Comparison of ENCODE assay signal across 26 cellular contexts in genomic region chr7:112501958-112502503, GRCh38. TPM values are rescaled to one million over a fixed set of nuclear protein-coding genes. Genes with fewer than 3 reads are reported as not detected.
DNase-seq lines count a peak whose midpoint lies in the region; ATAC-seq, FAIRE-seq and TF ChIP-seq lines count a peak whose summit lies in the region.
"Had no signal": no experiment of that assay in that cellular context is flagged by ENCODE, and none has a peak within 500 bp of the region (broad histone marks: within the 10 kb centered on the region; RNA-seq: fewer than 3 reads in every experiment).

No MANE protein-coding gene starts in this region.

- intact Hi-C loops in HepG2 (cut with micrococcal nuclease; ENCODE audit: unreplicated experiment) (no loop called here), right lobe of liver (cut with DNase I) (no loop called here), ascending aorta (cut with DNase I) (no loop called here)

- no peak overlapping the region for H3K14ac ChIP-seq in neuronal stem cell (ENCODE audit: low read length)

- no peaks in the 10 kb centered on the region for H3K79me1 ChIP-seq in neuronal stem cell (ENCODE audit: low read depth, low read length)

- no peak overlapping the region for H2BK120ac ChIP-seq in neuronal stem cell (ENCODE audit: low read depth, low read length)

- no peak for FAIRE-seq in HepG2 (lab: Jason Lieb, UNC)
- FAIRE-seq: GM12891, K562 had no signal

- H3K9me2 ChIP-seq in hepatocyte (replicated peaks; ENCODE audit: insufficient read depth): no peaks in the 10 kb centered on the region

- no peak overlapping the region for H3K4me2 ChIP-seq in HepG2 (ENCODE audit: low read depth, low read length)
- H3K4me2 ChIP-seq in hepatocyte: no peak overlapping the region
- H3K4me2 ChIP-seq in neuronal stem cell (ENCODE audit: insufficient read depth, low read length, poor library complexity, severe bottlenecking): no peak overlapping the region

- no peaks in the 10 kb centered on the region for H3K79me2 ChIP-seq in HepG2 (ENCODE audit: insufficient read depth, low read length)
- no peaks in the 10 kb centered on the region for H3K79me2 ChIP-seq in hepatocyte

- no peak for TF ChIP-seq EP300 in HepG2 (IDR thresholded peaks at IDR 0.05; ENCODE audit: low read depth in 2 of 2, low read length in 2 of 2)
- no peak for TF ChIP-seq EP300 in HepG2 (CRISPR knock-in tag; IDR thresholded peaks at IDR 0.05; ENCODE audit: borderline replicate concordance)

- whole genome bisulfite sequencing in HepG2 (ENCODE audit: low lambda C conversion rate): 25% methylated on average over 7 of the region's 7 CpGs
- 55% methylated on average over 7 of the region's 7 CpGs for WGBS in right lobe of liver (ENCODE audit: insufficient coverage, low coverage, low lambda C conversion rate, missing lambda C conversion rate)
- 62% methylated on average over 7 of the region's 7 CpGs for WGBS in hepatocyte (ENCODE audit: low lambda C conversion rate, missing lambda C conversion rate)
- WGBS in neuronal stem cell (ENCODE audit: extremely low coverage in 2 of 2, insufficient read length in 2 of 2, insufficient replicate concordance in 1 of 2), 2 donors: no CpG with 5 or more reads among the region's 7 CpGs

- CTCF ChIA-PET in HepG2 (lab: Yijun Ruan, JAX; ENCODE audit: low intra/inter-chr PET ratio, low total read pairs): no interaction called here

- H4K8ac ChIP-seq in neuronal stem cell (ENCODE audit: low read depth, low read length): no peak overlapping the region

- no TSS peak for BruUV-seq in HepG2 (replicated peaks; lab: Mats Ljungman, UMichigan)

- H3K4ac ChIP-seq in neuronal stem cell (ENCODE audit: low read length): no peak overlapping the region

- no peak overlapping the region for H4K91ac ChIP-seq in neuronal stem cell (ENCODE audit: low read depth, low read length, poor library complexity)

- no peak for ATAC-seq in HepG2
- ATAC-seq in right lobe of liver: no peak
- no peak for ATAC-seq in left lobe of liver
- ATAC-seq: CD8-positive, alpha-beta T cell; K562 had no signal

- no peak overlapping the region for H3K18ac ChIP-seq in neuronal stem cell (ENCODE audit: low read length)

- no peak overlapping the region for H2BK12ac ChIP-seq in neuronal stem cell (ENCODE audit: low read length)

- POLR2A ChIA-PET in HepG2 (lab: Yijun Ruan, JAX): no interaction called here

- H4K20me1 ChIP-seq in HepG2 (ENCODE audit: insufficient read depth, low read length) (no peaks in the 10 kb centered on the region), hepatocyte (ENCODE audit: insufficient read depth, poor library complexity, severe bottlenecking) (no peaks in the 10 kb centered on the region)

- DNase-seq in HepG2 (ENCODE audit: low spot score): no peak
- DNase-seq in right lobe of liver: no peak
- no peak for DNase-seq in hepatocyte (ENCODE audit: low spot score)
- no peak for DNase-seq in neuronal stem cell (ENCODE audit: low spot score)
- DNase-seq in activated gamma-delta T cell treated with Interleukin-2 at 50 U/mL for 16 hours: no peak
- DNase-seq in RKO (ENCODE audit: low spot score): no peak
- no peak for DNase-seq in ascending aorta (ENCODE audit: low spot score in 2 of 2)
- DNase-seq in left lobe of liver (ENCODE audit: low spot score): no peak
- DNase-seq: Caco-2; CD8-positive, alpha-beta T cell; DMS79; GF-D8; H9; Kasumi-1; MV-4-11; NCI-H1105; NCI-H1436 treated with DMSO at 0.1 percent for 48 hours; NCI-H187 treated with DMSO at 0.1 percent for 48 hours; NCI-H446 treated with DMSO at 0.1 percent for 48 hours; NCI-H526; SHP77 had no signal

- H3K4me3 ChIP-seq in HepG2 (replicated peaks in 1 of 3; ENCODE audit: insufficient read depth in 1 of 3, low read depth in 2 of 3, low read length in 3 of 3) (no peak overlapping the region), right lobe of liver (no peak overlapping the region), hepatocyte (no peak overlapping the region), neuronal stem cell (ENCODE audit: low read length in 2 of 2) (no peak overlapping the region), ascending aorta (no peak overlapping the region)
- H3K4me3 ChIP-seq: K562 had no signal

- H3K27ac ChIP-seq in HepG2 (ENCODE audit: extremely low read length, insufficient read depth, low read length): no peak overlapping the region
- no peak overlapping the region for H3K27ac ChIP-seq in right lobe of liver
- H3K27ac ChIP-seq in hepatocyte: peak overlapping the region; percentile 30
- no peak overlapping the region for H3K27ac ChIP-seq in neuronal stem cell (replicated peaks; ENCODE audit: low read length)
- H3K27ac ChIP-seq in ascending aorta: no peak overlapping the region
- H3K27ac ChIP-seq: 22Rv1, C4-2B, RWPE1 had no signal

- H2BK15ac ChIP-seq in neuronal stem cell (ENCODE audit: low read length): no peak overlapping the region

- H3K27me3 ChIP-seq in HepG2 (ENCODE audit: control insufficient read depth in 1 of 2, insufficient read depth in 2 of 2, low read length in 2 of 2): peaks cover 1 to 10% of the 10 kb centered on the region in 2 experiments; a peak in 3 of 5 replicates
- H3K27me3 ChIP-seq in right lobe of liver: no peaks in the 10 kb centered on the region
- no peaks in the 10 kb centered on the region for H3K27me3 ChIP-seq in hepatocyte
- H3K27me3 ChIP-seq in neuronal stem cell (ENCODE audit: control insufficient read depth in 3 of 3, insufficient read depth in 3 of 3, low read depth in 1 of 3, low read length in 3 of 3): peaks cover 0 to under 1% (median 0%) of the 10 kb centered on the region in 3 experiments
- no peaks in the 10 kb centered on the region for H3K27me3 ChIP-seq in ascending aorta

- TF ChIP-seq POLR2A in HepG2 (IDR thresholded peaks at IDR 0.05; ENCODE audit: insufficient read depth in 1 of 2, low read depth in 2 of 2, low read length in 2 of 2) (no peak), right lobe of liver (IDR thresholded peaks at IDR 0.05) (no peak)

- no peak overlapping the region for H2BK5ac ChIP-seq in neuronal stem cell (ENCODE audit: low read length)

- H3K36me3 ChIP-seq in HepG2 (replicated peaks in 1 of 2; ENCODE audit: control insufficient read depth in 1 of 2, insufficient read depth in 2 of 2, low read length in 2 of 2): no peaks in the 10 kb centered on the region
- H3K36me3 ChIP-seq in right lobe of liver: no peaks in the 10 kb centered on the region
- H3K36me3 ChIP-seq in hepatocyte (replicated peaks; ENCODE audit: insufficient read depth, low read depth): no peaks in the 10 kb centered on the region
- H3K36me3 ChIP-seq in neuronal stem cell (replicated peaks in 1 of 2; ENCODE audit: control insufficient read depth in 2 of 2, insufficient read depth in 2 of 2, low read length in 2 of 2): no peaks in the 10 kb centered on the region
- no peaks in the 10 kb centered on the region for H3K36me3 ChIP-seq in ascending aorta

- TF ChIP-seq RAD21 in HepG2 (CRISPR knock-in tag; IDR thresholded peaks at IDR 0.05): no peak

- no peak overlapping the region for H2AFZ ChIP-seq in HepG2 (ENCODE audit: low read length)
- no peak overlapping the region for H2AFZ ChIP-seq in hepatocyte
- peak overlapping the region; percentile 53 for H2AFZ ChIP-seq in neuronal stem cell (ENCODE audit: low read length)

- TF ChIP-seq CTCF in HepG2 (CRISPR knock-in tag; IDR thresholded peaks at IDR 0.05): no peak
- TF ChIP-seq CTCF in right lobe of liver (IDR thresholded peaks at IDR 0.05): no peak
- TF ChIP-seq CTCF in hepatocyte (IDR thresholded peaks at IDR 0.05; ENCODE audit: poor library complexity): no peak
- no peak for TF ChIP-seq CTCF in ascending aorta (IDR thresholded peaks at IDR 0.05)

- peaks cover 22% of the 10 kb centered on the region for H3K4me1 ChIP-seq in HepG2 (ENCODE audit: insufficient read depth, low read length)
- no peaks in the 10 kb centered on the region for H3K4me1 ChIP-seq in right lobe of liver
- H3K4me1 ChIP-seq in hepatocyte (ENCODE audit: insufficient read depth): peaks cover 5% of the 10 kb centered on the region
- H3K4me1 ChIP-seq in neuronal stem cell (ENCODE audit: control insufficient read depth in 2 of 2, insufficient read depth in 1 of 2, low read depth in 1 of 2, low read length in 2 of 2): peaks cover 2 to 4% of the 10 kb centered on the region in 2 donors
- H3K4me1 ChIP-seq in ascending aorta: no peaks in the 10 kb centered on the region

- in situ Hi-C loops in HepG2 (cut with HindIII; ENCODE audit: extremely low pct_ligation_motif_present, low pct_unique_long_range_greater_than_20kb): no loop called here

- H3K9ac ChIP-seq in HepG2 (ENCODE audit: insufficient read depth, low read depth, low read length) (no peak overlapping the region), neuronal stem cell (ENCODE audit: low read depth, low read length, poor library complexity) (no peak overlapping the region)

- H2AK5ac ChIP-seq in neuronal stem cell (ENCODE audit: low read depth, low read length): no peak overlapping the region

- H3K9me3 ChIP-seq in HepG2 (ENCODE audit: low read length) (no peaks in the 10 kb centered on the region), right lobe of liver (no peaks in the 10 kb centered on the region), hepatocyte (ENCODE audit: low read depth) (no peaks in the 10 kb centered on the region), neuronal stem cell (replicated peaks in 1 of 2; ENCODE audit: control insufficient read depth in 2 of 2, insufficient read depth in 1 of 2, low read depth in 1 of 2, low read length in 2 of 2) (no peaks in the 10 kb centered on the region), ascending aorta (no peaks in the 10 kb centered on the region)
- H3K9me3 ChIP-seq: Caco-2 had no signal

- H3K23ac ChIP-seq in neuronal stem cell (ENCODE audit: low read depth, low read length, poor library complexity): no peak overlapping the region

RNA-seq across cellular contexts. Expression of gene LSMEM1, which starts 21.2 kb away (rescaled TPM):
- total RNA-seq in HepG2 (2016; rRNA removed; fragmentation: Illumina TruSeq; extraction: Trizol) (0.62 and 1.2 TPM in 2 replicates), right lobe of liver (1 to 10 TPM in 5 of 6 experiments, under 1 TPM in 1; 0.81 to 5.0 (median 2.4) TPM), hepatocyte (1.3 and 1.9 TPM in 2 replicates), ascending aorta (not detected), left lobe of liver (3.9 TPM)
- 0.10 and 0.26 TPM in 2 replicates for total RNA-seq in HepG2 (2016; cell fraction: cytosol; rRNA removed; fragmentation: Illumina TruSeq; extraction: Trizol; ENCODE audit: low read depth)
- total RNA-seq in HepG2 (2016; cell fraction: insoluble cytoplasmic fraction; rRNA removed; fragmentation: Illumina TruSeq; extraction: Trizol): 0.49 and 1.2 TPM in 2 replicates
- total RNA-seq in HepG2 (2016; cell fraction: membrane; rRNA removed; fragmentation: Illumina TruSeq; extraction: Trizol): 0.28 and 0.83 TPM in 2 replicates
- total RNA-seq in HepG2 (2016; cell fraction: nucleus; rRNA removed; fragmentation: Illumina TruSeq; extraction: Trizol): 2.8 and 3.6 TPM in 2 replicates
- polyA plus RNA-seq in HepG2 (2011; rRNA removed) (1.3 and 1.4 TPM in 2 replicates), hepatocyte (1.1 and 1.4 TPM in 2 replicates)
- 0.09 and 0.18 TPM in 2 replicates for polyA plus RNA-seq in HepG2 (2011; cell fraction: cytosol; rRNA removed)
- polyA plus RNA-seq in HepG2 (2011; cell fraction: nucleus; rRNA removed): 2.3 and 3.4 TPM in 2 replicates
- polyA plus RNA-seq in HepG2 (2012): 0.97 and 2.1 TPM in 2 replicates
- 0.11 and 0.19 TPM in 2 replicates for polyA plus RNA-seq in HepG2 (2016; cell fraction: cytosol; fragmentation: Illumina TruSeq; extraction: Trizol; ENCODE audit: low read depth)
- 0.66 and 1.6 TPM in 2 replicates for polyA plus RNA-seq in HepG2 (2016; cell fraction: insoluble cytoplasmic fraction; fragmentation: Illumina TruSeq; extraction: Trizol; ENCODE audit: low read depth)
- polyA plus RNA-seq in HepG2 (2016; cell fraction: membrane; fragmentation: Illumina TruSeq; extraction: Trizol; ENCODE audit: low read depth): 0.25 and 0.36 TPM in 2 replicates
- 10.1 and 12.3 TPM in 2 replicates for polyA plus RNA-seq in HepG2 (2016; cell fraction: nucleus; fragmentation: Illumina TruSeq; extraction: Trizol; ENCODE audit: insufficient read depth, low read depth)
- polyA minus RNA-seq in HepG2 (2011; rRNA and poly(A)+ RNA removed; ENCODE audit: low replicate concordance): 0.49 TPM in 1 of 2 replicates, not detected in the other
- not detected in 2 replicates for polyA minus RNA-seq in HepG2 (2011; cell fraction: cytosol; rRNA and poly(A)+ RNA removed)
- 5.8 and 6.1 TPM in 2 replicates for polyA minus RNA-seq in HepG2 (2011; cell fraction: nucleus; rRNA and poly(A)+ RNA removed)
- polyA plus RNA-seq in neuronal stem cell (2013, experiment 1 of 2): 0.67 TPM
- 0.53 TPM for polyA plus RNA-seq in neuronal stem cell (2013, experiment 2 of 2)

RNA-seq across cellular contexts. Expression of gene IFRD1, which starts 51.8 kb away (rescaled TPM):
- 55.0 and 55.5 TPM in 2 replicates for total RNA-seq in HepG2 (2016; rRNA removed; fragmentation: Illumina TruSeq; extraction: Trizol)
- 9.5 and 10.7 TPM in 2 replicates for total RNA-seq in HepG2 (2016; cell fraction: cytosol; rRNA removed; fragmentation: Illumina TruSeq; extraction: Trizol; ENCODE audit: low read depth)
- total RNA-seq in HepG2 (2016; cell fraction: insoluble cytoplasmic fraction; rRNA removed; fragmentation: Illumina TruSeq; extraction: Trizol): 56.9 and 60.9 TPM in 2 replicates
- total RNA-seq in HepG2 (2016; cell fraction: membrane; rRNA removed; fragmentation: Illumina TruSeq; extraction: Trizol): 23.2 and 23.9 TPM in 2 replicates
- 81.6 and 82.4 TPM in 2 replicates for total RNA-seq in HepG2 (2016; cell fraction: nucleus; rRNA removed; fragmentation: Illumina TruSeq; extraction: Trizol)
- 45.9 and 50.9 TPM in 2 replicates for polyA plus RNA-seq in HepG2 (2011; rRNA removed)
- polyA plus RNA-seq in HepG2 (2011; cell fraction: cytosol; rRNA removed): 18.4 and 29.0 TPM in 2 replicates
- 34.1 and 35.0 TPM in 2 replicates for polyA plus RNA-seq in HepG2 (2011; cell fraction: nucleus; rRNA removed)
- 40.2 and 62.6 TPM in 2 replicates for polyA plus RNA-seq in HepG2 (2012)
- 5.7 and 6.2 TPM in 2 replicates for polyA plus RNA-seq in HepG2 (2016; cell fraction: cytosol; fragmentation: Illumina TruSeq; extraction: Trizol; ENCODE audit: low read depth)
- 46.7 and 52.1 TPM in 2 replicates for polyA plus RNA-seq in HepG2 (2016; cell fraction: insoluble cytoplasmic fraction; fragmentation: Illumina TruSeq; extraction: Trizol; ENCODE audit: low read depth)
- 11.7 and 12.5 TPM in 2 replicates for polyA plus RNA-seq in HepG2 (2016; cell fraction: membrane; fragmentation: Illumina TruSeq; extraction: Trizol; ENCODE audit: low read depth)
- 75.5 and 78.6 TPM in 2 replicates for polyA plus RNA-seq in HepG2 (2016; cell fraction: nucleus; fragmentation: Illumina TruSeq; extraction: Trizol; ENCODE audit: insufficient read depth, low read depth)
- 25.6 and 26.3 TPM in 2 replicates for polyA minus RNA-seq in HepG2 (2011; rRNA and poly(A)+ RNA removed; ENCODE audit: low replicate concordance)
- 18.1 and 20.8 TPM in 2 replicates for polyA minus RNA-seq in HepG2 (2011; cell fraction: cytosol; rRNA and poly(A)+ RNA removed)
- polyA minus RNA-seq in HepG2 (2011; cell fraction: nucleus; rRNA and poly(A)+ RNA removed): 140 and 146 TPM in 2 replicates
- total RNA-seq in right lobe of liver: 10 to 100 TPM; 19.0 to 34.7 (median 28.2) TPM
- total RNA-seq in hepatocyte: 83.7 and 114 TPM in 2 replicates
- 69.9 and 76.3 TPM in 2 replicates for polyA plus RNA-seq in hepatocyte
- polyA plus RNA-seq in neuronal stem cell (2013, experiment 1 of 2): 38.9 TPM
- polyA plus RNA-seq in neuronal stem cell (2013, experiment 2 of 2): 38.4 TPM
- total RNA-seq in ascending aorta: 35.1 TPM
- total RNA-seq in left lobe of liver: 27.6 TPM
